Comparison of ENCODE assay signal across 8 cellular contexts in genomic region chr9:110081395-110081794, GRCh38.
DNase-seq lines count a peak whose midpoint lies in the region; ATAC-seq and TF ChIP-seq lines count a peak whose summit lies in the region.

No MANE protein-coding gene starts in this region.

- H3K79me2 ChIP-seq in osteoblast (ENCODE audit: insufficient read depth, low read length) = peaks cover 99% of the 10 kb centered on the region

- no peak for TF ChIP-seq POLR2A in Peyer's patch (IDR thresholded peaks at IDR 0.05)

- H3K4me1 Mint-ChIP-seq in activated CD8-positive, alpha-beta T cell treated with anti-CD3 and anti-CD28 coated beads for 36 hours (ENCODE audit: low read depth) = peaks cover 7% of the 10 kb centered on the region

- intact Hi-C loops in activated CD8-positive, alpha-beta T cell treated with anti-CD3 and anti-CD28 coated beads for 36 hours (cut with micrococcal nuclease) = no loop called here

- DNase-seq in BJ (ENCODE audit: low read depth) = peak; percentile 70
- no peak for DNase-seq in Peyer's patch
- peak; percentile 85 for DNase-seq in fibroblast of peridontal ligament (ENCODE audit: extremely low read depth)
- DNase-seq in osteoblast (ENCODE audit: insufficient read length, low spot score, missing footprints) = no peak
- no peak for DNase-seq in activated CD8-positive, alpha-beta T cell treated with anti-CD3 and anti-CD28 coated beads for 36 hours
- no peak for DNase-seq in NCI-H446 (lab: John Stamatoyannopoulos, UW)

- H4K20me1 ChIP-seq in osteoblast (ENCODE audit: insufficient read depth, low read length) = peaks cover 48% of the 10 kb centered on the region

- POLR2A ChIA-PET in BJ (lab: Charles Lee) = no interaction called here
- POLR2A ChIA-PET in activated CD8-positive, alpha-beta T cell treated with anti-CD3 and anti-CD28 coated beads for 36 hours (lab: Charles Lee) = no interaction called here

- no peak overlapping the region for H3K27ac Mint-ChIP-seq in activated CD8-positive, alpha-beta T cell treated with anti-CD3 and anti-CD28 coated beads for 36 hours

- H3K4me3 Mint-ChIP-seq in activated CD8-positive, alpha-beta T cell treated with anti-CD3 and anti-CD28 coated beads for 36 hours = no peak overlapping the region

- no peaks in the 10 kb centered on the region for H3K27me3 ChIP-seq in BJ (ENCODE audit: control insufficient read depth, insufficient read depth, low read length)
- no peaks in the 10 kb centered on the region for H3K27me3 ChIP-seq in Peyer's patch
- no peaks in the 10 kb centered on the region for H3K27me3 ChIP-seq in osteoblast (ENCODE audit: insufficient read depth, low read length)

- peak overlapping the region; percentile 22 for H3K4me2 ChIP-seq in osteoblast (ENCODE audit: insufficient read depth, low read length)

- H3K4me1 ChIP-seq in Peyer's patch (peaks cover 0 to 8% (median 2%) of the 10 kb centered on the region in 4 donors), osteoblast (ENCODE audit: insufficient read depth, low read length) (peaks cover 25% of the 10 kb centered on the region)

- no peaks in the 10 kb centered on the region for H3K36me3 Mint-ChIP-seq in activated CD8-positive, alpha-beta T cell treated with anti-CD3 and anti-CD28 coated beads for 36 hours (ENCODE audit: low read depth)

- H3K27me3 Mint-ChIP-seq in activated CD8-positive, alpha-beta T cell treated with anti-CD3 and anti-CD28 coated beads for 36 hours = no peaks in the 10 kb centered on the region

- ATAC-seq in HG03095 (IDR thresholded peaks at IDR 0.05; ENCODE audit: unreplicated experiment) (no peak), HG03139 (IDR thresholded peaks at IDR 0.05; ENCODE audit: unreplicated experiment) (no peak)
- no peak for ATAC-seq in activated CD8-positive, alpha-beta T cell treated with anti-CD3 and anti-CD28 coated beads for 36 hours

- no peak overlapping the region for H3K4me3 ChIP-seq in BJ (ENCODE audit: low read depth, low read length)
- H3K4me3 ChIP-seq in Peyer's patch = no peak overlapping the region
- H3K4me3 ChIP-seq in osteoblast (ENCODE audit: insufficient read depth, low read length) = no peak overlapping the region

- no peaks in the 10 kb centered on the region for H3K9me3 Mint-ChIP-seq in activated CD8-positive, alpha-beta T cell treated with anti-CD3 and anti-CD28 coated beads for 36 hours

- no peak for TF ChIP-seq CTCF in BJ (IDR thresholded peaks at IDR 0.05; ENCODE audit: insufficient read depth, low read depth, low read length)
- no peak for TF ChIP-seq CTCF in Peyer's patch (IDR thresholded peaks at IDR 0.05)
- no peak for TF ChIP-seq CTCF in osteoblast (IDR thresholded peaks at IDR 0.05; ENCODE audit: extremely low read depth, low read depth, low read length)
- no peak for TF ChIP-seq CTCF in activated CD8-positive, alpha-beta T cell treated with anti-CD3 and anti-CD28 coated beads for 36 hours (IDR thresholded peaks at IDR 0.05)

- CTCF ChIA-PET in BJ (lab: Yijun Ruan, JAX) = no interaction called here
- CTCF ChIA-PET in activated CD8-positive, alpha-beta T cell treated with anti-CD3 and anti-CD28 coated beads for 36 hours (lab: Charles Lee) = no interaction called here

- H3K27ac ChIP-seq in Peyer's patch (peak overlapping the region; percentile 20 to 64 (median 44)), osteoblast (ENCODE audit: low read depth, low read length) (peak overlapping the region; percentile 85)

- no peaks in the 10 kb centered on the region for H3K9me3 ChIP-seq in Peyer's patch
- H3K9me3 ChIP-seq in osteoblast (ENCODE audit: low read depth, low read length) = no peaks in the 10 kb centered on the region

- H2AFZ ChIP-seq in osteoblast (ENCODE audit: low read length) = no peak overlapping the region

- H3K36me3 ChIP-seq in BJ (ENCODE audit: control insufficient read depth, insufficient read depth, low read length) = peaks cover 2% of the 10 kb centered on the region
- H3K36me3 ChIP-seq in Peyer's patch = no peaks in the 10 kb centered on the region
- peaks cover 3% of the 10 kb centered on the region for H3K36me3 ChIP-seq in osteoblast (ENCODE audit: insufficient read depth, low read length)

Comparison
In these comparisons a context has a peak if more than half of its experiments do, and no peak if none do; other contexts are left out.
1. DNase-seq: peak in BJ (single experiment) and fibroblast of peridontal ligament (single experiment); none in Peyer's patch (0 of 3), osteoblast (single experiment), activated CD8-positive, alpha-beta T cell treated with anti-CD3 and anti-CD28 coated beads for 36 hours (single experiment) and NCI-H446 (0 of 2).